ENCODE assay signal across 8 cellular contexts in genomic region chr12:68807274-68807575, GRCh38. TPM values are rescaled to one million over a fixed set of nuclear protein-coding genes. Genes with fewer than 3 reads are reported as not detected.
DNase-seq lines count a peak whose midpoint lies in the region; ATAC-seq and TF ChIP-seq lines count a peak whose summit lies in the region.
"Not testable (repeated sequence)": the region's sequence is repeated elsewhere in the genome, so short reads cannot be mapped to it uniquely, and the experiment has no call there.

No MANE protein-coding gene starts in this region.

- ATAC-seq in memory B cell (ENCODE audit: low read depth); psoas muscle; upper lobe of right lung: not testable (repeated sequence)

- not testable (repeated sequence) for TF ChIP-seq CTCF in Calu3 (IDR thresholded peaks at IDR 0.05; ENCODE audit: unreplicated experiment); breast epithelium (IDR thresholded peaks at IDR 0.05); fibroblast of villous mesenchyme (IDR thresholded peaks at IDR 0.05; ENCODE audit: insufficient read depth, low read depth, low read length); psoas muscle (IDR thresholded peaks at IDR 0.05); upper lobe of right lung (IDR thresholded peaks at IDR 0.05)

- not testable (repeated sequence) for H3K27me3 ChIP-seq in MG63; breast epithelium; psoas muscle (ENCODE audit: insufficient read depth in 3 of 3, low read length in 2 of 3); upper lobe of right lung

- H3K4me3 Mint-ChIP-seq in Calu3 (ENCODE audit: low read depth, unreplicated experiment) (peak overlapping the region; percentile 97), memory B cell (peak overlapping the region; percentile 92)
- peak overlapping the region; percentile 93 for H3K4me3 Mint-ChIP-seq in activated CD4-positive, alpha-beta memory T cell treated with anti-CD3 and anti-CD28 coated beads for 36 hours

- not testable (repeated sequence) for DNase-seq in Calu3; MG63; activated CD4-positive, alpha-beta memory T cell treated with anti-CD3 and anti-CD28 coated beads for 36 hours; breast epithelium (ENCODE audit: low spot score in 2 of 2); fibroblast of villous mesenchyme (ENCODE audit: low read depth); memory B cell (ENCODE audit: low spot score in 2 of 2); psoas muscle; upper lobe of right lung

- H3K36me3 ChIP-seq in MG63 (peaks cover 30% of the 10 kb centered on the region), psoas muscle (ENCODE audit: insufficient read depth in 1 of 2, low read depth in 1 of 2) (peaks cover 0 to 33% of the 10 kb centered on the region in 2 donors), upper lobe of right lung (peaks cover 31% of the 10 kb centered on the region)
- H3K36me3 ChIP-seq in breast epithelium = not testable (repeated sequence)

- CTCF ChIA-PET in Calu3 (lab: Charles Lee) = interaction anchor here (0.9 to 2.1 kb wide), 5 partner anchors 11 to 61 kb away, joined by 3 to 10 read pairs (median 6); partner anchors contain the start of gene SLC35E3
- CTCF ChIA-PET in activated CD4-positive, alpha-beta memory T cell treated with anti-CD3 and anti-CD28 coated beads for 36 hours (lab: Charles Lee) = interaction anchor here (0.6 to 3.2 kb wide), 14 partner anchors 10 to 517 kb away, joined by 3 to 29 read pairs (median 4); partner anchors contain the start of gene SLC35E3

- peaks cover 38% of the 10 kb centered on the region for H3K36me3 Mint-ChIP-seq in Calu3 (ENCODE audit: insufficient read depth, unreplicated experiment)
- H3K36me3 Mint-ChIP-seq in activated CD4-positive, alpha-beta memory T cell treated with anti-CD3 and anti-CD28 coated beads for 36 hours = peaks cover 30% of the 10 kb centered on the region
- not testable (repeated sequence) for H3K36me3 Mint-ChIP-seq in memory B cell

- not testable (repeated sequence) for TF ChIP-seq POLR2A in breast epithelium (IDR thresholded peaks at IDR 0.05)

- POLR2A ChIA-PET in activated CD4-positive, alpha-beta memory T cell treated with anti-CD3 and anti-CD28 coated beads for 36 hours (lab: Charles Lee) = interaction anchor here (0.8 to 2.1 kb wide), 7 partner anchors 8 to 688 kb away, joined by 3 to 20 read pairs (median 4); partner anchors contain the start of genes CPM, RAP1B and SLC35E3

- not testable (repeated sequence) for BruUV-seq in Calu3 (replicated peaks; lab: Mats Ljungman, UMichigan)

- H3K9me3 Mint-ChIP-seq in Calu3 (ENCODE audit: low read depth, unreplicated experiment); activated CD4-positive, alpha-beta memory T cell treated with anti-CD3 and anti-CD28 coated beads for 36 hours; memory B cell: not testable (repeated sequence)

- intact Hi-C loops in Calu3 (cut with micrococcal nuclease; ENCODE audit: unreplicated experiment) (loop anchor here (5.0 kb wide), 1 partner anchor 60 kb away; the partner anchor contains the start of gene SLC35E3), psoas muscle (cut with DNase I) (loop anchor here (5.0 kb wide), 1 partner anchor 60 kb away; the partner anchor contains the start of gene SLC35E3 (in 2 of the 2))
- intact Hi-C loops in activated CD4-positive, alpha-beta memory T cell treated with anti-CD3 and anti-CD28 coated beads for 36 hours (cut with micrococcal nuclease) = loop anchor here (1.0 to 10.0 kb wide), 4 partner anchors 61 to 1172 kb away; partner anchors contain the start of gene SLC35E3
- intact Hi-C loops in breast epithelium (cut with DNase I; ENCODE audit: low total_unique reads); upper lobe of right lung (cut with DNase I): not testable (repeated sequence)

- H3K4me1 ChIP-seq in breast epithelium, psoas muscle: not testable (repeated sequence)
- H3K4me1 ChIP-seq in upper lobe of right lung = peaks cover 20% of the 10 kb centered on the region

- H3K4me1 Mint-ChIP-seq in Calu3 (ENCODE audit: low read depth, unreplicated experiment); memory B cell: not testable (repeated sequence)
- peaks cover 23% of the 10 kb centered on the region for H3K4me1 Mint-ChIP-seq in activated CD4-positive, alpha-beta memory T cell treated with anti-CD3 and anti-CD28 coated beads for 36 hours (ENCODE audit: low read depth)

- H3K4me3 ChIP-seq in MG63 = peak overlapping the region; percentile 99
- H3K4me3 ChIP-seq in breast epithelium = peak overlapping the region; percentile 86 to 94 (median 91)
- peak overlapping the region; percentile 95 for H3K4me3 ChIP-seq in fibroblast of villous mesenchyme (ENCODE audit: low read depth, low read length)
- H3K4me3 ChIP-seq in psoas muscle = peak overlapping the region; percentile 93
- peak overlapping the region; percentile 96 for H3K4me3 ChIP-seq in upper lobe of right lung

- 10 to 15% (median 10%) methylated on average over 10 of the region's 10 CpGs for WGBS in psoas muscle, 3 donors

- H3K27me3 Mint-ChIP-seq in Calu3 (ENCODE audit: unreplicated experiment); activated CD4-positive, alpha-beta memory T cell treated with anti-CD3 and anti-CD28 coated beads for 36 hours; memory B cell: not testable (repeated sequence)

- not testable (repeated sequence) for H3K9me3 ChIP-seq in MG63, breast epithelium, psoas muscle, upper lobe of right lung

- H3K27ac Mint-ChIP-seq in Calu3 (ENCODE audit: unreplicated experiment) (peak overlapping the region; percentile 90), memory B cell (peak overlapping the region; percentile 98)
- peak overlapping the region; percentile 99 for H3K27ac Mint-ChIP-seq in activated CD4-positive, alpha-beta memory T cell treated with anti-CD3 and anti-CD28 coated beads for 36 hours

- H3K27ac ChIP-seq in breast epithelium (peak overlapping the region; percentile 99), psoas muscle (peak overlapping the region; percentile 100), upper lobe of right lung (peak overlapping the region; percentile 98)

RNA-seq across cellular contexts. Expression of gene MDM2, which starts 0.8 kb away (rescaled TPM):
- total RNA-seq in Calu3 (2022) = 97.1 and 101 TPM in 2 replicates
- total RNA-seq in MG63 (2014; rRNA removed; shearing (Covaris generic); ENCODE audit: low replicate concordance) = 17.4 and 38.3 TPM in 2 replicates
- 100 to 1,000 TPM; 125 to 136 TPM for total RNA-seq in activated CD4-positive, alpha-beta memory T cell treated with anti-CD3 and anti-CD28 coated beads for 36 hours
- total RNA-seq in breast epithelium = 10 to 100 TPM; 69.4 to 73.3 (median 71.8) TPM
- 151 and 245 TPM in 2 replicates for total RNA-seq in fibroblast of villous mesenchyme
- 100 to 1,000 TPM in 1 of 4 donors, 10 to 100 TPM in 3; 51.8 to 455 (median 77.6) TPM for total RNA-seq in psoas muscle
- 10 to 100 TPM; 25.0 to 34.2 (median 26.0) TPM for polyA plus RNA-seq in psoas muscle
- total RNA-seq in upper lobe of right lung = 198 TPM
